In the genomic region with DNA sequence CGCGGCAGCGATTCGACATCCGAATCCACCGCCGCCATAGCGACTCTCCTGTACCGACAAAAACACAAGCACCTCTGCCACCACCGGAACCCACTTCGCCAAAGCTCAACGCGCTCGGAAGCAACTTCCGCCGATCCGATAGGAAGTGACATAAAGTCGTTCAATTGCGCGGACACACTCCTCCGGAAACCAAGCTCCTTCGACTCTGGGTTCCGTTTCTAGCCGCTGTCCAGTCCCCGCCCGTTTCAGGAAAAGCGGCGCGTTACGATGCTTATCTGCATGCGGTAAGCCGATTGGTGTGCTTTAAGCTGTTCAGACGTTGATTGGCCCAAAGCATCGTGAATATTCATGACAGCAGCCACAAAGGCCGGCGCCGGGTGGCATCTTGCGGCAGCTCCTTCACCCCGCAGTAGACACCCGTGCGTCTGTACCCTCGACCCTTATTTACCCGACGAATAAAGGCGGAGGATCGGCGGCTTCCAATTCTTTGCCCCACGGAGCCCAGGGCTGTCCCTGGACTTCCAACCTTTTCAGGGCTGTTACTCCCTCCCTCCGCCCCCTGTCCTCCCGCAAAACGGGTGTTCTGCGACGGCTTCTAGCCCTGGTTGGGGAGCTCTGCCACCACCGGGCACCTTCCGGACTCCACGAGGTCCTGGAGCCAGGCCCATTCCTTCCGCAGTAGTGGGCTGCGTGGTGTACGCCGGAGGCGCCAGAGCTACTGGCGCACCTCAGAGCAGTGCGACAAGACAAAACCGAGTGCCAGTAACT, we compare ENCODE assay signal across 8 cellular contexts. TPM values are rescaled to one million over a fixed set of nuclear protein-coding genes. Genes with fewer than 3 reads are reported as not detected.
DNase-seq lines count a peak whose midpoint lies in the region; ATAC-seq and TF ChIP-seq lines count a peak whose summit lies in the region.

A gene with protein sequence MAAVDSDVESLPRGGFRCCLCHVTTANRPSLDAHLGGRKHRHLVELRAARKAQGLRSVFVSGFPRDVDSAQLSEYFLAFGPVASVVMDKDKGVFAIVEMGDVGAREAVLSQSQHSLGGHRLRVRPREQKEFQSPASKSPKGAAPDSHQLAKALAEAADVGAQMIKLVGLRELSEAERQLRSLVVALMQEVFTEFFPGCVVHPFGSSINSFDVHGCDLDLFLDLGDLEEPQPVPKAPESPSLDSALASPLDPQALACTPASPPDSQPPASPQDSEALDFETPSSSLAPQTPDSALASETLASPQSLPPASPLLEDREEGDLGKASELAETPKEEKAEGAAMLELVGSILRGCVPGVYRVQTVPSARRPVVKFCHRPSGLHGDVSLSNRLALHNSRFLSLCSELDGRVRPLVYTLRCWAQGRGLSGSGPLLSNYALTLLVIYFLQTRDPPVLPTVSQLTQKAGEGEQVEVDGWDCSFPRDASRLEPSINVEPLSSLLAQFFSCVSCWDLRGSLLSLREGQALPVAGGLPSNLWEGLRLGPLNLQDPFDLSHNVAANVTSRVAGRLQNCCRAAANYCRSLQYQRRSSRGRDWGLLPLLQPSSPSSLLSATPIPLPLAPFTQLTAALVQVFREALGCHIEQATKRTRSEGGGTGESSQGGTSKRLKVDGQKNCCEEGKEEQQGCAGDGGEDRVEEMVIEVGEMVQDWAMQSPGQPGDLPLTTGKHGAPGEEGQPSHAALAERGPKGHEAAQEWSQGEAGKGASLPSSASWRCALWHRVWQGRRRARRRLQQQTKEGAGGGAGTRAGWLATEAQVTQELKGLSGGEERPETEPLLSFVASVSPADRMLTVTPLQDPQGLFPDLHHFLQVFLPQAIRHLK (minus strand): TSS at position 76 of the 768 bp plus-strand sequence. CDS start 38 bp downstream, at position 38.

- H3K36me3 Mint-ChIP-seq in activated T-helper 1 cell treated with anti-CD3 and anti-CD28 coated beads, Interleukin-12 subunit alpha, Interleukin-12 subunit beta, Interleukin-2, Interleukin-4 antibody, amounts not matched to agents 30 ng/mL and 10 ng/mL and 1 ng/mL, durations not matched to agents 14 hours and 24 hours and 36 hours (ENCODE audit: low read depth): peaks cover 44% of the 10 kb centered on the region
- H3K36me3 Mint-ChIP-seq in naive B cell: peaks cover 8 to 24% of the 10 kb centered on the region in 2 donors
- H3K36me3 Mint-ChIP-seq in stimulated activated memory B cell treated with anti-CD40 and anti-IgM and Interleukin-4, amounts not matched to agents 10 μg/mL and 1 μg/mL and 100 μg/mL, for 72 hours: peaks cover 38% of the 10 kb centered on the region

- H3K4me3 Mint-ChIP-seq in activated T-helper 1 cell treated with anti-CD3 and anti-CD28 coated beads, Interleukin-12 subunit alpha, Interleukin-12 subunit beta, Interleukin-2, Interleukin-4 antibody, amounts not matched to agents 30 ng/mL and 10 ng/mL and 1 ng/mL, durations not matched to agents 14 hours and 24 hours and 36 hours: peak within 1 kb of the TSS; percentile 99
- peak within 1 kb of the TSS; percentile 88 to 99 (median 94) for H3K4me3 Mint-ChIP-seq in naive B cell
- H3K4me3 Mint-ChIP-seq in stimulated activated memory B cell treated with anti-CD40 and anti-IgM and Interleukin-4, amounts not matched to agents 10 μg/mL and 1 μg/mL and 100 μg/mL, for 72 hours: peak within 1 kb of the TSS; percentile 97

- H3K4me3 ChIP-seq in DND-41 (ENCODE audit: low read depth in 1 of 2, low read length in 2 of 2) (peak within 1 kb of the TSS; percentile 83 to 84), GM23248 (peak within 1 kb of the TSS; percentile 94)

- H3K27me3 ChIP-seq in DND-41 (ENCODE audit: insufficient read depth, low read length, poor library complexity) (no peaks in the 10 kb centered on the region), GM23248 (replicated peaks; ENCODE audit: insufficient read depth) (no peaks in the 10 kb centered on the region)

- TF ChIP-seq CTCF in DND-41 (IDR thresholded peaks at IDR 0.05; ENCODE audit: borderline replicate concordance, extremely low read depth, low read length, poor library complexity, severe bottlenecking): peak; percentile 18

- peak within 1 kb of the TSS; percentile 91 for H3K27ac Mint-ChIP-seq in activated T-helper 1 cell treated with anti-CD3 and anti-CD28 coated beads, Interleukin-12 subunit alpha, Interleukin-12 subunit beta, Interleukin-2, Interleukin-4 antibody, amounts not matched to agents 30 ng/mL and 10 ng/mL and 1 ng/mL, durations not matched to agents 14 hours and 24 hours and 36 hours
- peak within 1 kb of the TSS; percentile 67 to 99 (median 98) for H3K27ac Mint-ChIP-seq in naive B cell
- peak within 1 kb of the TSS; percentile 93 for H3K27ac Mint-ChIP-seq in stimulated activated memory B cell treated with anti-CD40 and anti-IgM and Interleukin-4, amounts not matched to agents 10 μg/mL and 1 μg/mL and 100 μg/mL, for 72 hours

- H3K9me3 ChIP-seq in DND-41 (ENCODE audit: insufficient read depth, low read length, severe bottlenecking) (no peaks in the 10 kb centered on the region), GM23248 (ENCODE audit: low read depth) (no peaks in the 10 kb centered on the region)

- H3K4me1 ChIP-seq in DND-41 (ENCODE audit: insufficient read depth, low read length) (peaks cover 58% of the 10 kb centered on the region), GM23248 (ENCODE audit: insufficient read depth) (0 out of 2 replicates have a peak, but pooled peaks cover 20% of the 10 kb centered on the region)

- H3K9ac ChIP-seq in DND-41 (ENCODE audit: low read depth, low read length): peak within 1 kb of the TSS; percentile 87
- H3K9ac ChIP-seq in GM23248: peak within 1 kb of the TSS; percentile 95

- H3K79me2 ChIP-seq in DND-41 (ENCODE audit: insufficient read depth, low read length) (peaks cover 36% of the 10 kb centered on the region), GM23248 (ENCODE audit: insufficient read depth) (peaks cover 61% of the 10 kb centered on the region)

- peak within 1 kb of the TSS; percentile 95 for H3K4me2 ChIP-seq in DND-41 (ENCODE audit: insufficient read depth, low read length)
- H3K4me2 ChIP-seq in GM23248 (ENCODE audit: unreplicated experiment): peak within 1 kb of the TSS; percentile 91

- ATAC-seq in DND-41 (ENCODE audit: insufficient read depth, low read depth) (peak; percentile 89), naive B cell (ENCODE audit: low read depth in 2 of 2) (peak; percentile 85 to 89)
- peak; percentile 98 for ATAC-seq in stimulated activated memory B cell treated with anti-CD40 and anti-IgM and Interleukin-4, amounts not matched to agents 10 μg/mL and 1 μg/mL and 100 μg/mL, for 72 hours

- 1% methylated on average over 64 of the region's 64 CpGs for WGBS in GM23248 (ENCODE audit: low coverage in 1 of 2, low lambda C conversion rate in 2 of 2, missing lambda C conversion rate in 2 of 2), 2 experiments

- H4K20me1 ChIP-seq in DND-41 (ENCODE audit: insufficient read depth, low read length) (peaks cover 16% of the 10 kb centered on the region), GM23248 (ENCODE audit: insufficient read depth) (no peaks in the 10 kb centered on the region)

- H3K9me2 ChIP-seq in GM23248 (ENCODE audit: insufficient read depth): no peaks in the 10 kb centered on the region

- H3K36me3 ChIP-seq in DND-41 (ENCODE audit: insufficient read depth, low read length) (peaks cover 60% of the 10 kb centered on the region), GM23248 (ENCODE audit: low read depth) (peaks cover 11% of the 10 kb centered on the region; the same call in 1 of the 2 replicates)

- in situ Hi-C loops in GM23248 (cut with MboI): no loop called here

- DNase-seq in DND-41 (peak; percentile 98), GM23248 (peak; percentile 99), Kasumi-1 (lab: John Stamatoyannopoulos, UW) (peak; percentile 100), RPMI7951 (ENCODE audit: low read depth) (peak; percentile 100), fibroblast of gingiva (ENCODE audit: low read depth) (peak; percentile 99), naive B cell (peak; percentile 96)
- DNase-seq in activated T-helper 1 cell treated with anti-CD3 and anti-CD28 coated beads, Interleukin-12 subunit alpha, Interleukin-12 subunit beta, Interleukin-2, Interleukin-4 antibody, amounts not matched to agents 30 ng/mL and 10 ng/mL and 1 ng/mL, durations not matched to agents 14 hours and 24 hours and 36 hours (ENCODE audit: low spot score): peak; percentile 96

- H3K9me3 Mint-ChIP-seq in activated T-helper 1 cell treated with anti-CD3 and anti-CD28 coated beads, Interleukin-12 subunit alpha, Interleukin-12 subunit beta, Interleukin-2, Interleukin-4 antibody, amounts not matched to agents 30 ng/mL and 10 ng/mL and 1 ng/mL, durations not matched to agents 14 hours and 24 hours and 36 hours: no peaks in the 10 kb centered on the region
- H3K9me3 Mint-ChIP-seq in naive B cell: no peaks in the 10 kb centered on the region
- no peaks in the 10 kb centered on the region for H3K9me3 Mint-ChIP-seq in stimulated activated memory B cell treated with anti-CD40 and anti-IgM and Interleukin-4, amounts not matched to agents 10 μg/mL and 1 μg/mL and 100 μg/mL, for 72 hours

- peaks cover 43% of the 10 kb centered on the region for H3F3A ChIP-seq in GM23248 (ENCODE audit: insufficient read depth)

- intact Hi-C loops in activated T-helper 1 cell treated with anti-CD3 and anti-CD28 coated beads, Interleukin-12 subunit alpha, Interleukin-12 subunit beta, Interleukin-2, Interleukin-4 antibody, amounts not matched to agents 30 ng/mL and 10 ng/mL and 1 ng/mL, durations not matched to agents 14 hours and 24 hours and 36 hours (cut with micrococcal nuclease): loop anchor here (1.0 to 5.0 kb wide), 17 partner anchors 8 to 1651 kb away; partner anchors contain the start of genes AHNAK, C11orf98, CSKMT and EEF1G

- H3K27me3 Mint-ChIP-seq in activated T-helper 1 cell treated with anti-CD3 and anti-CD28 coated beads, Interleukin-12 subunit alpha, Interleukin-12 subunit beta, Interleukin-2, Interleukin-4 antibody, amounts not matched to agents 30 ng/mL and 10 ng/mL and 1 ng/mL, durations not matched to agents 14 hours and 24 hours and 36 hours (ENCODE audit: insufficient read depth): no peaks in the 10 kb centered on the region
- H3K27me3 Mint-ChIP-seq in naive B cell: no peaks in the 10 kb centered on the region
- no peaks in the 10 kb centered on the region for H3K27me3 Mint-ChIP-seq in stimulated activated memory B cell treated with anti-CD40 and anti-IgM and Interleukin-4, amounts not matched to agents 10 μg/mL and 1 μg/mL and 100 μg/mL, for 72 hours

- H2AFZ ChIP-seq in DND-41 (ENCODE audit: low read depth, low read length) (peak within 1 kb of the TSS; percentile 89), GM23248 (peak within 1 kb of the TSS; percentile 87)

- peak within 1 kb of the TSS; percentile 89 for H3K27ac ChIP-seq in DND-41 (ENCODE audit: low read length)
- H3K27ac ChIP-seq in GM23248: peak within 1 kb of the TSS; percentile 88

- H3K4me1 Mint-ChIP-seq in activated T-helper 1 cell treated with anti-CD3 and anti-CD28 coated beads, Interleukin-12 subunit alpha, Interleukin-12 subunit beta, Interleukin-2, Interleukin-4 antibody, amounts not matched to agents 30 ng/mL and 10 ng/mL and 1 ng/mL, durations not matched to agents 14 hours and 24 hours and 36 hours (ENCODE audit: low read depth): peaks cover 48% of the 10 kb centered on the region
- H3K4me1 Mint-ChIP-seq in naive B cell: peaks cover 15 to 46% (median 26%) of the 10 kb centered on the region in 3 donors
- peaks cover 44% of the 10 kb centered on the region for H3K4me1 Mint-ChIP-seq in stimulated activated memory B cell treated with anti-CD40 and anti-IgM and Interleukin-4, amounts not matched to agents 10 μg/mL and 1 μg/mL and 100 μg/mL, for 72 hours

RNA-seq across cellular contexts. Expression of the gene that starts here (rescaled TPM):
- 6.1 and 7.7 TPM in 2 replicates for total RNA-seq in GM23248 (2014; rRNA removed; shearing (Covaris generic))
- polyA plus RNA-seq in GM23248 (2016; fragmentation: Nextera tagmentation; extraction: Ambion mirVana) (11.1 and 12.1 TPM in 2 replicates), naive B cell (ENCODE audit: low read depth in 6 of 6) (10 to 100 TPM; 12.7 to 20.8 (median 16.2) TPM)
- 4.7 and 5.3 TPM in 2 replicates for total RNA-seq in RPMI7951 (2014; rRNA removed; shearing (Covaris generic))
- 38.7 and 40.7 TPM in 2 replicates for total RNA-seq in activated T-helper 1 cell treated with anti-CD3 and anti-CD28 coated beads, Interleukin-12 subunit alpha, Interleukin-12 subunit beta, Interleukin-2, Interleukin-4 antibody, amounts not matched to agents 30 ng/mL and 10 ng/mL and 1 ng/mL, durations not matched to agents 14 hours and 24 hours and 36 hours

Comparison
In these comparisons a context has a peak if more than half of its experiments do, and no peak if none do; other contexts are left out.
1. Peak in every context shown above with its lines: DNase-seq, ATAC-seq, H3K4me3 ChIP-seq and H3K27ac ChIP-seq.